ENCODE assay signal across 21 cellular contexts in genomic region chr6:163671791-163672190, GRCh38.
"Had no signal": no experiment of that assay in that cellular context is flagged by ENCODE, and none has a peak within 500 bp of the region (broad histone marks: within the 10 kb centered on the region; RNA-seq: fewer than 3 reads in every experiment).

No MANE protein-coding gene starts in this region.

- FAIRE-seq: RCC 7860 had no signal

- H3K9ac ChIP-seq: KMS-11, SK-N-SH had no signal

- DNase-seq: Kasumi-1, MM.1S, NCI-H1092 treated with DMSO at 0.1 percent for 48 hours, NCI-H1436, NCI-H187, NCI-H2029, NCI-H2081 treated with DMSO at 0.1 percent for 48 hours, NCI-H2171, NCI-H226, NCI-H446, NCI-H510A, NCI-H524 treated with DMSO at 0.1 percent for 48 hours, NCI-H69, NCI-H774, RPMI8226, SHP77, SK-N-SH, SW 1271 had no signal

- H3K4me2 ChIP-seq: KMS-11, SK-N-SH had no signal

- H3K9me3 ChIP-seq: SK-N-SH had no signal

- H3K27ac ChIP-seq: HL-60, KMS-11 had no signal
